ENCODE assay signal across 8 cellular contexts in genomic region chr1:155320661-155321576, GRCh38. TPM values are rescaled to one million over a fixed set of nuclear protein-coding genes. Genes with fewer than 3 reads are reported as not detected.
DNase-seq lines count a peak whose midpoint lies in the region; ATAC-seq and TF ChIP-seq lines count a peak whose summit lies in the region.

RUSC1 (plus strand) TSS chr1:155320894; CDS start chr1:155321774, 880 bp downstream.

- peaks cover 29% of the 10 kb centered on the region for H3K36me3 Mint-ChIP-seq in endothelial cell (ENCODE audit: low read depth, unreplicated experiment)

- H3K27ac Mint-ChIP-seq in endothelial cell (ENCODE audit: unreplicated experiment) = peak within 1 kb of the TSS; percentile 82

- peaks cover 7% of the 10 kb centered on the region for H3K27me3 Mint-ChIP-seq in endothelial cell (ENCODE audit: unreplicated experiment)

- H3K4me3 Mint-ChIP-seq in endothelial cell (ENCODE audit: unreplicated experiment) = peak within 1 kb of the TSS; percentile 88

- ATAC-seq in GM19452 (IDR thresholded peaks at IDR 0.05; ENCODE audit: unreplicated experiment) = no peak

- TF ChIP-seq CTCF in endothelial cell (IDR thresholded peaks at IDR 0.05; ENCODE audit: unreplicated experiment) = no peak

- H3K4me1 Mint-ChIP-seq in endothelial cell (ENCODE audit: unreplicated experiment) = peaks cover 46% of the 10 kb centered on the region

- DNase-seq in ELF-1 (ENCODE audit: low read depth, low spot score) (peak; percentile 82), NCI-H460 (ENCODE audit: extremely low read depth, low read depth) (no peak), activated T-cell treated with anti-CD3 and anti-CD28 coated beads for 4 hours (peak; percentile 67), endothelial cell (ENCODE audit: low spot score) (peak; percentile 63), mesenteric fat pad (ENCODE audit: low spot score) (peak; percentile 92), NOMO-1 treated with dmso at 0.1 percent for 144 hours (lab: John Stamatoyannopoulos, UW; ENCODE audit: unreplicated experiment) (no peak)
- DNase-seq in stimulated activated CD8-positive, alpha-beta memory T cell treated with anti-CD3 and anti-CD28 coated beads, Interleukin-12 subunit alpha, Interleukin-12 subunit beta, amount 100 ng/mL, for 4 hours (ENCODE audit: low read depth) = peak; percentile 51

- no peaks in the 10 kb centered on the region for H3K9me3 Mint-ChIP-seq in endothelial cell (ENCODE audit: unreplicated experiment)

RNA-seq across cellular contexts. Expression of gene RUSC1, which starts in this region (rescaled TPM):
- total RNA-seq in NCI-H460 (2014; rRNA removed; shearing (Covaris generic)) = 80.4 and 86.6 TPM in 2 replicates
- polyA plus RNA-seq in NCI-H460 (2014; cell fraction: nucleus; rRNA removed) = 181 and 189 TPM in 2 replicates
- 67.1 TPM for total RNA-seq in endothelial cell (ENCODE audit: unreplicated experiment)
- total RNA-seq in mesenteric fat pad = 20.8 TPM

Comparison
In these comparisons a context has a peak if more than half of its experiments do, and no peak if none do; other contexts are left out.
1. DNase-seq: peak in ELF-1 (single experiment), activated T-cell treated with anti-CD3 and anti-CD28 coated beads for 4 hours (single experiment), endothelial cell (single experiment), mesenteric fat pad (single experiment) and stimulated activated CD8-positive, alpha-beta memory T cell treated with anti-CD3 and anti-CD28 coated beads, Interleukin-12 subunit alpha, Interleukin-12 subunit beta, amount 100 ng/mL, for 4 hours (single experiment); none in NCI-H460 (single experiment) and NOMO-1 treated with dmso at 0.1 percent for 144 hours (single experiment).